Comparison of ENCODE assay signal across 8 cellular contexts in genomic region chr16:30558789-30559377, GRCh38. TPM values are rescaled to one million over a fixed set of nuclear protein-coding genes. Genes with fewer than 3 reads are reported as not detected.
DNase-seq lines count a peak whose midpoint lies in the region; ATAC-seq and TF ChIP-seq lines count a peak whose summit lies in the region.

No MANE protein-coding gene starts in this region.

- H3K36me3 Mint-ChIP-seq in CD8-positive, alpha-beta T cell, result peaks cover 20% of the 10 kb centered on the region
- H3K36me3 Mint-ChIP-seq in endothelial cell (ENCODE audit: low read depth, unreplicated experiment), result peaks cover 9% of the 10 kb centered on the region

- POLR2A ChIA-PET in CD8-positive, alpha-beta T cell (lab: Charles Lee), result interaction anchor here (1.1 to 4.5 kb wide), 17 partner anchors 9 to 176 kb away, joined by 3 to 60 read pairs (median 6); partner anchors contain the start of genes DCTPP1, FBRS, ITGAL and SEPTIN1
- POLR2A ChIA-PET in PC-9 (lab: Charles Lee; ENCODE audit: unreplicated experiment), result interaction anchor here (0.5 to 1.0 kb wide), 14 partner anchors 9 to 580 kb away, joined by 3 to 21 read pairs (median 4); partner anchors contain the start of genes PPP4C, ZNF689 and ZNF747

- DNase-seq in CD8-positive, alpha-beta T cell, result no peak
- DNase-seq in PC-9 (no peak), endothelial cell (ENCODE audit: low spot score) (no peak), ovary (peak in 1 of 5 donors; percentile 56), NCI-H774 (lab: John Stamatoyannopoulos, UW) (no peak)

- H3K4me1 Mint-ChIP-seq in CD8-positive, alpha-beta T cell (ENCODE audit: low read depth), result peaks cover 28% of the 10 kb centered on the region
- peaks cover 23% of the 10 kb centered on the region for H3K4me1 Mint-ChIP-seq in endothelial cell (ENCODE audit: unreplicated experiment)

- CTCF ChIA-PET in CD8-positive, alpha-beta T cell (lab: Charles Lee), result interaction anchor here (0.6 to 3.4 kb wide), 12 partner anchors 7 to 129 kb away, joined by 3 to 39 read pairs (median 5); partner anchors contain the start of genes DCTPP1, ZNF688 and ZNF747
- CTCF ChIA-PET in PC-9 (lab: Charles Lee), result interaction anchor here (0.6 to 2.8 kb wide), 4 partner anchors 24 to 129 kb away, joined by 3 to 25 read pairs (median 4); partner anchors contain the start of genes DCTPP1 and ZNF747

- TF ChIP-seq EP300 in ovary (IDR thresholded peaks at IDR 0.05), result no peak

- H2AFZ ChIP-seq in PC-9, result peak overlapping the region; percentile 70

- H3K27ac Mint-ChIP-seq in CD8-positive, alpha-beta T cell, result peak overlapping the region; percentile 93
- H3K27ac Mint-ChIP-seq in endothelial cell (ENCODE audit: unreplicated experiment), result peak overlapping the region; percentile 92

- H3F3A ChIP-seq in PC-9 (ENCODE audit: insufficient read depth, low read depth), result peaks cover 16% of the 10 kb centered on the region; the same call in 1 of the 2 replicates

- H3K4me3 ChIP-seq in CD8-positive, alpha-beta T cell (ENCODE audit: low read depth, low read length), result peak overlapping the region; percentile 84
- H3K4me3 ChIP-seq in PC-9 (peak overlapping the region; percentile 45; the same call in 1 of the 2 replicates), ovary (peak overlapping the region; percentile 13)

- H3K27me3 Mint-ChIP-seq in CD8-positive, alpha-beta T cell (ENCODE audit: low read depth), result no peaks in the 10 kb centered on the region
- H3K27me3 Mint-ChIP-seq in endothelial cell (ENCODE audit: unreplicated experiment), result peaks cover 10% of the 10 kb centered on the region

- H3K4me1 ChIP-seq in CD8-positive, alpha-beta T cell (ENCODE audit: insufficient read depth, low read length), result peaks cover 23% of the 10 kb centered on the region
- H3K4me1 ChIP-seq in PC-9 (replicated peaks; ENCODE audit: insufficient read depth), result peaks cover 19% of the 10 kb centered on the region
- H3K4me1 ChIP-seq in ovary (ENCODE audit: insufficient read depth), result no peaks in the 10 kb centered on the region

- peaks cover 5% of the 10 kb centered on the region for H3K36me3 ChIP-seq in CD8-positive, alpha-beta T cell (ENCODE audit: insufficient read depth, low read length)
- H3K36me3 ChIP-seq in PC-9 (ENCODE audit: low read depth) (no peaks in the 10 kb centered on the region), ovary (no peaks in the 10 kb centered on the region)

- peak overlapping the region; percentile 84 for H3K4me3 Mint-ChIP-seq in CD8-positive, alpha-beta T cell
- peak overlapping the region; percentile 89 for H3K4me3 Mint-ChIP-seq in endothelial cell (ENCODE audit: unreplicated experiment)

- no peak for ATAC-seq in CD8-positive, alpha-beta T cell
- no peak for ATAC-seq in GM21390 (IDR thresholded peaks at IDR 0.05; ENCODE audit: unreplicated experiment)
- no peak for ATAC-seq in HG03175 (IDR thresholded peaks at IDR 0.05; ENCODE audit: unreplicated experiment)
- no peak for ATAC-seq in GM21717 (IDR thresholded peaks at IDR 0.05; ENCODE audit: unreplicated experiment)

- no peak for TF ChIP-seq CTCF in CD8-positive, alpha-beta T cell (IDR thresholded peaks at IDR 0.05)
- TF ChIP-seq CTCF in PC-9 (conservative IDR thresholded peaks at IDR 0.05) (no peak), endothelial cell (IDR thresholded peaks at IDR 0.05; ENCODE audit: unreplicated experiment) (no peak), ovary (IDR thresholded peaks at IDR 0.05) (no peak)

- H4K20me1 ChIP-seq in PC-9 (ENCODE audit: insufficient read depth), result no peaks in the 10 kb centered on the region

- peak overlapping the region; percentile 80 for H3K27ac ChIP-seq in CD8-positive, alpha-beta T cell (ENCODE audit: low read depth, low read length)
- H3K27ac ChIP-seq in PC-9, result peak overlapping the region; percentile 51
- peak overlapping the region in 1 of 2 donors; percentile 93 for H3K27ac ChIP-seq in ovary

- peak overlapping the region; percentile 96 for H3K4me2 ChIP-seq in PC-9

- TSS peak; percentile 83 for BruUV-seq in PC-9 (replicated peaks; lab: Mats Ljungman, UMichigan)

- H3K79me2 ChIP-seq in PC-9 (ENCODE audit: low read depth), result peaks cover 19% of the 10 kb centered on the region

- H3K9me3 Mint-ChIP-seq in CD8-positive, alpha-beta T cell, result no peaks in the 10 kb centered on the region
- no peaks in the 10 kb centered on the region for H3K9me3 Mint-ChIP-seq in endothelial cell (ENCODE audit: unreplicated experiment)

- intact Hi-C loops in CD8-positive, alpha-beta T cell (cut with DNase I, micrococcal nuclease), result loop anchor here (1.0 to 2.0 kb wide), 11 partner anchors 13 to 364 kb away; partner anchors contain the start of genes FBRS (in 2 of the 2), PRR14 (in 2 of the 2), ZNF785 (in 2 of the 2) and DCTPP1 (in 1 of the 2)
- intact Hi-C loops in PC-9 (cut with micrococcal nuclease; ENCODE audit: unreplicated experiment) (loop anchor here (1.0 to 10.0 kb wide), 6 partner anchors 14 to 206 kb away; partner anchors contain the start of genes CFAP119, FBRS, RNF40 and ZNF747), ovary (cut with DNase I) (loop anchor here in 1 of 4 donors (10.0 kb wide), 1 partner anchor 134 kb away; no protein-coding TSS in a partner anchor)

- H3K9me2 ChIP-seq in PC-9 (ENCODE audit: insufficient read depth), result no peaks in the 10 kb centered on the region

- H3K27me3 ChIP-seq in CD8-positive, alpha-beta T cell (ENCODE audit: insufficient read depth, low read length), result no peaks in the 10 kb centered on the region
- H3K27me3 ChIP-seq in PC-9 (ENCODE audit: insufficient read depth, low read depth) (no peaks in the 10 kb centered on the region), ovary (no peaks in the 10 kb centered on the region)

- no peak for TF ChIP-seq POLR2A in ovary (IDR thresholded peaks at IDR 0.05)

- WGBS in ovary, 3 donors, result 71 to 78% (median 72%) methylated on average over 21 of the region's 21 CpGs

- H3K9me3 ChIP-seq in CD8-positive, alpha-beta T cell (ENCODE audit: low read length), result no peaks in the 10 kb centered on the region
- no peaks in the 10 kb centered on the region for H3K9me3 ChIP-seq in PC-9 (ENCODE audit: insufficient read depth, low read depth)
- no peaks in the 10 kb centered on the region for H3K9me3 ChIP-seq in ovary

RNA-seq across cellular contexts. Expression of gene ZNF764, which starts 0.7 kb away (rescaled TPM):
- 10 to 100 TPM; 15.0 to 15.6 TPM for total RNA-seq in CD8-positive, alpha-beta T cell
- total RNA-seq in PC-9 (2021) (12.3 and 12.4 TPM in 2 replicates), endothelial cell (ENCODE audit: unreplicated experiment) (13.8 TPM), ovary (10 to 100 TPM in 5 of 7 donors, 1 to 10 TPM in 2; 6.8 to 14.5 (median 13.2) TPM)
- 1 to 10 TPM; 4.3 to 9.6 TPM for polyA plus RNA-seq in ovary

RNA-seq across cellular contexts. Expression of gene ZNF688, which starts 12.6 kb away (rescaled TPM):
- total RNA-seq in CD8-positive, alpha-beta T cell, result 1 to 10 TPM; 6.1 to 7.1 TPM
- 13.1 and 25.7 TPM in 2 replicates for total RNA-seq in PC-9 (2021)
- 9.6 TPM for total RNA-seq in endothelial cell (ENCODE audit: unreplicated experiment)
- 10 to 100 TPM; 10.4 to 31.2 (median 15.4) TPM for total RNA-seq in ovary
- polyA plus RNA-seq in ovary, result 10 to 100 TPM; 10.3 to 16.1 TPM

RNA-seq across cellular contexts. Expression of gene ZNF747, which starts 24.2 kb away (rescaled TPM):
- total RNA-seq in CD8-positive, alpha-beta T cell, result 1 to 10 TPM; 6.2 to 6.3 TPM
- total RNA-seq in PC-9 (2021), result 14.5 and 17.9 TPM in 2 replicates
- total RNA-seq in endothelial cell (ENCODE audit: unreplicated experiment), result 9.7 TPM
- total RNA-seq in ovary, result 10 to 100 TPM; 11.9 to 19.2 (median 12.9) TPM
- polyA plus RNA-seq in ovary, result 10 to 100 TPM in 1 of 2 donors, 1 to 10 TPM in 1; 8.4 to 11.4 TPM

RNA-seq across cellular contexts. Expression of gene ZNF785, which starts 26.6 kb away (rescaled TPM):
- 1 to 10 TPM; 5.0 to 6.9 TPM for total RNA-seq in CD8-positive, alpha-beta T cell
- 30.9 and 39.8 TPM in 2 replicates for total RNA-seq in PC-9 (2021)
- total RNA-seq in endothelial cell (ENCODE audit: unreplicated experiment), result 33.5 TPM
- 10 to 100 TPM in 5 of 7 donors, 1 to 10 TPM in 2; 7.0 to 29.4 (median 22.2) TPM for total RNA-seq in ovary
- polyA plus RNA-seq in ovary, result 10 to 100 TPM; 11.7 to 14.8 TPM

RNA-seq across cellular contexts. Expression of gene ZNF768, which starts 32.5 kb away (rescaled TPM):
- 1 to 10 TPM; 2.6 to 2.8 TPM for total RNA-seq in CD8-positive, alpha-beta T cell
- 64.2 and 68.4 TPM in 2 replicates for total RNA-seq in PC-9 (2021)
- total RNA-seq in endothelial cell (ENCODE audit: unreplicated experiment), result 31.4 TPM
- total RNA-seq in ovary, result 10 to 100 TPM; 20.5 to 43.2 (median 38.6) TPM
- 10 to 100 TPM; 12.4 to 40.6 TPM for polyA plus RNA-seq in ovary

Comparison
In these comparisons a context has a peak if more than half of its experiments do, and no peak if none do; other contexts are left out.
1. H3K4me3 ChIP-seq: peak in every context shown above with its lines; median percentile 84 in CD8-positive, alpha-beta T cell; 45 in PC-9; 13 in ovary.